In genomic region chr7:87876040-87876758, GRCh38 we compare ENCODE assay signal across 1 cellular context.
TF ChIP-seq lines count a peak whose summit lies in the region.

A gene with protein sequence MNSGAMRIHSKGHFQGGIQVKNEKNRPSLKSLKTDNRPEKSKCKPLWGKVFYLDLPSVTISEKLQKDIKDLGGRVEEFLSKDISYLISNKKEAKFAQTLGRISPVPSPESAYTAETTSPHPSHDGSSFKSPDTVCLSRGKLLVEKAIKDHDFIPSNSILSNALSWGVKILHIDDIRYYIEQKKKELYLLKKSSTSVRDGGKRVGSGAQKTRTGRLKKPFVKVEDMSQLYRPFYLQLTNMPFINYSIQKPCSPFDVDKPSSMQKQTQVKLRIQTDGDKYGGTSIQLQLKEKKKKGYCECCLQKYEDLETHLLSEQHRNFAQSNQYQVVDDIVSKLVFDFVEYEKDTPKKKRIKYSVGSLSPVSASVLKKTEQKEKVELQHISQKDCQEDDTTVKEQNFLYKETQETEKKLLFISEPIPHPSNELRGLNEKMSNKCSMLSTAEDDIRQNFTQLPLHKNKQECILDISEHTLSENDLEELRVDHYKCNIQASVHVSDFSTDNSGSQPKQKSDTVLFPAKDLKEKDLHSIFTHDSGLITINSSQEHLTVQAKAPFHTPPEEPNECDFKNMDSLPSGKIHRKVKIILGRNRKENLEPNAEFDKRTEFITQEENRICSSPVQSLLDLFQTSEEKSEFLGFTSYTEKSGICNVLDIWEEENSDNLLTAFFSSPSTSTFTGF (plus strand): TSS chr7:87876493. CDS start chr7:87876733, 240 bp downstream.
Gene SLC25A40, minus strand, starts transcription at chr7:87876360. Its CDS starts 17,633 bp downstream, at chr7:87858727.

TF ChIP-seq in HepG2, 621 proteins besides CTCF, POLR2A, EP300 and RAD21 (continued from another document and continues in another):
- TF ChIP-seq, protein P1, sequence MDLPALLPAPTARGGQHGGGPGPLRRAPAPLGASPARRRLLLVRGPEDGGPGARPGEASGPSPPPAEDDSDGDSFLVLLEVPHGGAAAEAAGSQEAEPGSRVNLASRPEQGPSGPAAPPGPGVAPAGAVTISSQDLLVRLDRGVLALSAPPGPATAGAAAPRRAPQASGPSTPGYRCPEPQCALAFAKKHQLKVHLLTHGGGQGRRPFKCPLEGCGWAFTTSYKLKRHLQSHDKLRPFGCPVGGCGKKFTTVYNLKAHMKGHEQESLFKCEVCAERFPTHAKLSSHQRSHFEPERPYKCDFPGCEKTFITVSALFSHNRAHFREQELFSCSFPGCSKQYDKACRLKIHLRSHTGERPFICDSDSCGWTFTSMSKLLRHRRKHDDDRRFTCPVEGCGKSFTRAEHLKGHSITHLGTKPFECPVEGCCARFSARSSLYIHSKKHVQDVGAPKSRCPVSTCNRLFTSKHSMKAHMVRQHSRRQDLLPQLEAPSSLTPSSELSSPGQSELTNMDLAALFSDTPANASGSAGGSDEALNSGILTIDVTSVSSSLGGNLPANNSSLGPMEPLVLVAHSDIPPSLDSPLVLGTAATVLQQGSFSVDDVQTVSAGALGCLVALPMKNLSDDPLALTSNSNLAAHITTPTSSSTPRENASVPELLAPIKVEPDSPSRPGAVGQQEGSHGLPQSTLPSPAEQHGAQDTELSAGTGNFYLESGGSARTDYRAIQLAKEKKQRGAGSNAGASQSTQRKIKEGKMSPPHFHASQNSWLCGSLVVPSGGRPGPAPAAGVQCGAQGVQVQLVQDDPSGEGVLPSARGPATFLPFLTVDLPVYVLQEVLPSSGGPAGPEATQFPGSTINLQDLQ (CRISPR knock-in tag; IDR thresholded peaks at IDR 0.05) = peak; percentile 71; the same call in 1 of the 2 replicates
- TF ChIP-seq CEBPG (CRISPR knock-in tag; IDR thresholded peaks at IDR 0.05) (no peak), KDM3A (CRISPR knock-in tag; IDR thresholded peaks at IDR 0.05; ENCODE audit: low read depth) (peak; percentile 48; the same call in 1 of the 2 replicates), ZNF138 (CRISPR knock-in tag; IDR thresholded peaks at IDR 0.05; ENCODE audit: low read depth) (peak; percentile 83; the same call in 1 of the 2 replicates), PBX3 (CRISPR knock-in tag; IDR thresholded peaks at IDR 0.05; ENCODE audit: borderline replicate concordance) (peak; percentile 76; the same call in 1 of the 2 replicates), ZBTB21 (CRISPR knock-in tag; IDR thresholded peaks at IDR 0.05) (no peak), ZNF792 (CRISPR knock-in tag; IDR thresholded peaks at IDR 0.05) (no peak), ZNF121 (CRISPR knock-in tag; IDR thresholded peaks at IDR 0.05) (peak; percentile 2), ZNF546 (CRISPR knock-in tag; conservative IDR thresholded peaks at IDR 0.05) (no peak), ZNF619 (CRISPR knock-in tag; IDR thresholded peaks at IDR 0.05) (no peak), PHF20 (CRISPR knock-in tag; IDR thresholded peaks at IDR 0.05) (peak; percentile 56; the same call in 1 of the 2 replicates), PAWR (CRISPR knock-in tag; IDR thresholded peaks at IDR 0.05; ENCODE audit: borderline replicate concordance) (no peak), HMG20A (CRISPR knock-in tag; IDR thresholded peaks at IDR 0.05; ENCODE audit: borderline replicate concordance) (no peak), HOXD1 (CRISPR knock-in tag; IDR thresholded peaks at IDR 0.05) (peak; percentile 74; the same call in 1 of the 2 replicates), CEBPB (IDR thresholded peaks at IDR 0.05; ENCODE audit: borderline replicate concordance, low read depth, low read length) (no peak), ZNF414 (CRISPR knock-in tag; IDR thresholded peaks at IDR 0.05) (no peak), USF2 (IDR thresholded peaks at IDR 0.05; ENCODE audit: low read depth, low read length) (no peak), USF2 (CRISPR knock-in tag; IDR thresholded peaks at IDR 0.05; ENCODE audit: borderline replicate concordance) (peak; percentile 32; the same call in 1 of the 2 replicates), KDM5B (CRISPR knock-in tag; IDR thresholded peaks at IDR 0.05; ENCODE audit: borderline replicate concordance) (peak; percentile 81), ARID3A (IDR thresholded peaks at IDR 0.05; ENCODE audit: low read depth, low read length) (no peak), FOXP1 (IDR thresholded peaks at IDR 0.05) (no peak), FOXP1 (CRISPR knock-in tag; IDR thresholded peaks at IDR 0.05) (no peak), ZNF260 (CRISPR knock-in tag; IDR thresholded peaks at IDR 0.05; ENCODE audit: borderline replicate concordance, low read depth) (no peak), CREB1 (IDR thresholded peaks at IDR 0.05) (peak; percentile 85; the same call in 1 of the 2 replicates), CREB1 (CRISPR knock-in tag; IDR thresholded peaks at IDR 0.05) (no peak), ZNF670 (CRISPR knock-in tag; IDR thresholded peaks at IDR 0.05; ENCODE audit: borderline replicate concordance) (peak; percentile 70; the same call in 1 of the 2 replicates), FIP1L1 (IDR thresholded peaks at IDR 0.05; ENCODE audit: borderline replicate concordance, insufficient read depth, low read depth, low read length) (no peak), ZNF317 (CRISPR knock-in tag; IDR thresholded peaks at IDR 0.05) (peak; percentile 78), SUZ12 (IDR thresholded peaks at IDR 0.05; ENCODE audit: low read depth, low read length) (no peak), SRY (CRISPR knock-in tag; IDR thresholded peaks at IDR 0.05) (peak; percentile 55), ZNF468 (CRISPR knock-in tag; IDR thresholded peaks at IDR 0.05) (peak; percentile 70; the same call in 1 of the 2 replicates), BHLHE40 (IDR thresholded peaks at IDR 0.05; ENCODE audit: low read length) (peak; percentile 85)
- TF ChIP-seq, protein P2, sequence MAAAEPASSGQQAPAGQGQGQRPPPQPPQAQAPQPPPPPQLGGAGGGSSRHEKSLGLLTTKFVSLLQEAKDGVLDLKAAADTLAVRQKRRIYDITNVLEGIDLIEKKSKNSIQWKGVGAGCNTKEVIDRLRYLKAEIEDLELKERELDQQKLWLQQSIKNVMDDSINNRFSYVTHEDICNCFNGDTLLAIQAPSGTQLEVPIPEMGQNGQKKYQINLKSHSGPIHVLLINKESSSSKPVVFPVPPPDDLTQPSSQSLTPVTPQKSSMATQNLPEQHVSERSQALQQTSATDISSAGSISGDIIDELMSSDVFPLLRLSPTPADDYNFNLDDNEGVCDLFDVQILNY (CRISPR knock-in tag; conservative IDR thresholded peaks at IDR 0.05) = peak; percentile 61; the same call in 1 of the 2 replicates
- TF ChIP-seq, protein P3, sequence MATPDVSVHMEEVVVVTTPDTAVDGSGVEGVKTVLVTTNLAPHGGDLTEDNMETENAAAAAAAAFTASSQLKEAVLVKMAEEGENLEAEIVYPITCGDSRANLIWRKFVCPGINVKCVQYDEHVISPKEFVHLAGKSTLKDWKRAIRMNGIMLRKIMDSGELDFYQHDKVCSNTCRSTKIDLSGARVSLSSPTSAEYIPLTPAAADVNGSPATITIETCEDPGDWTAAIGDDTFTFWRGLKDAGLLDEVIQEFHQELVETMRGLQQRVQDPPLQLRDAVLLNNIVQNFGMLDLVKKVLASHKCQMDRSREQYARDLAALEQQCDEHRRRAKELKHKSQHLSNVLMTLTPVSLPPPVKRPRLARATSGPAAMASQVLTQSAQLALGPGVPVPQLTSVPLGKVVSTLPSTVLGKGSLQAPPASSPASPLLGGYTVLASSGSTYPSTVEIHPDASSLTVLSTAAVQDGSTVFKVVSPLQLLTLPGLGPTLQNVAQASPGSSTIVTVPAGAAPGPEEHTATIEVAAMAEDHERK (CRISPR knock-in tag; IDR thresholded peaks at IDR 0.05; ENCODE audit: low read depth) = peak; percentile 92
- TF ChIP-seq, protein P4, sequence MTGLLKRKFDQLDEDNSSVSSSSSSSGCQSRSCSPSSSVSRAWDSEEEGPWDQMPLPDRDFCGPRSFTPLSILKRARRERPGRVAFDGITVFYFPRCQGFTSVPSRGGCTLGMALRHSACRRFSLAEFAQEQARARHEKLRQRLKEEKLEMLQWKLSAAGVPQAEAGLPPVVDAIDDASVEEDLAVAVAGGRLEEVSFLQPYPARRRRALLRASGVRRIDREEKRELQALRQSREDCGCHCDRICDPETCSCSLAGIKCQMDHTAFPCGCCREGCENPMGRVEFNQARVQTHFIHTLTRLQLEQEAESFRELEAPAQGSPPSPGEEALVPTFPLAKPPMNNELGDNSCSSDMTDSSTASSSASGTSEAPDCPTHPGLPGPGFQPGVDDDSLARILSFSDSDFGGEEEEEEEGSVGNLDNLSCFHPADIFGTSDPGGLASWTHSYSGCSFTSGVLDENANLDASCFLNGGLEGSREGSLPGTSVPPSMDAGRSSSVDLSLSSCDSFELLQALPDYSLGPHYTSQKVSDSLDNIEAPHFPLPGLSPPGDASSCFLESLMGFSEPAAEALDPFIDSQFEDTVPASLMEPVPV (CRISPR knock-in tag; IDR thresholded peaks at IDR 0.05) = peak; percentile 42; the same call in 1 of the 2 replicates
- TF ChIP-seq, protein P5, sequence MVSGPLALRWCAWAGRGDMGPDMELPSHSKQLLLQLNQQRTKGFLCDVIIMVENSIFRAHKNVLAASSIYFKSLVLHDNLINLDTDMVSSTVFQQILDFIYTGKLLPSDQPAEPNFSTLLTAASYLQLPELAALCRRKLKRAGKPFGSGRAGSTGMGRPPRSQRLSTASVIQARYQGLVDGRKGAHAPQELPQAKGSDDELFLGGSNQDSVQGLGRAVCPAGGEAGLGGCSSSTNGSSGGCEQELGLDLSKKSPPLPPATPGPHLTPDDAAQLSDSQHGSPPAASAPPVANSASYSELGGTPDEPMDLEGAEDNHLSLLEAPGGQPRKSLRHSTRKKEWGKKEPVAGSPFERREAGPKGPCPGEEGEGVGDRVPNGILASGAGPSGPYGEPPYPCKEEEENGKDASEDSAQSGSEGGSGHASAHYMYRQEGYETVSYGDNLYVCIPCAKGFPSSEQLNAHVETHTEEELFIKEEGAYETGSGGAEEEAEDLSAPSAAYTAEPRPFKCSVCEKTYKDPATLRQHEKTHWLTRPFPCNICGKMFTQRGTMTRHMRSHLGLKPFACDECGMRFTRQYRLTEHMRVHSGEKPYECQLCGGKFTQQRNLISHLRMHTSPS (CRISPR knock-in tag; IDR thresholded peaks at IDR 0.05; ENCODE audit: low read depth) = 0 out of 2 replicates have a peak, but pooled peaks have one; percentile 9
- TF ChIP-seq, protein P6, sequence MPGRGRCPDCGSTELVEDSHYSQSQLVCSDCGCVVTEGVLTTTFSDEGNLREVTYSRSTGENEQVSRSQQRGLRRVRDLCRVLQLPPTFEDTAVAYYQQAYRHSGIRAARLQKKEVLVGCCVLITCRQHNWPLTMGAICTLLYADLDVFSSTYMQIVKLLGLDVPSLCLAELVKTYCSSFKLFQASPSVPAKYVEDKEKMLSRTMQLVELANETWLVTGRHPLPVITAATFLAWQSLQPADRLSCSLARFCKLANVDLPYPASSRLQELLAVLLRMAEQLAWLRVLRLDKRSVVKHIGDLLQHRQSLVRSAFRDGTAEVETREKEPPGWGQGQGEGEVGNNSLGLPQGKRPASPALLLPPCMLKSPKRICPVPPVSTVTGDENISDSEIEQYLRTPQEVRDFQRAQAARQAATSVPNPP (CRISPR knock-in tag; IDR thresholded peaks at IDR 0.05) = peak; percentile 97
- TF ChIP-seq, protein P7, sequence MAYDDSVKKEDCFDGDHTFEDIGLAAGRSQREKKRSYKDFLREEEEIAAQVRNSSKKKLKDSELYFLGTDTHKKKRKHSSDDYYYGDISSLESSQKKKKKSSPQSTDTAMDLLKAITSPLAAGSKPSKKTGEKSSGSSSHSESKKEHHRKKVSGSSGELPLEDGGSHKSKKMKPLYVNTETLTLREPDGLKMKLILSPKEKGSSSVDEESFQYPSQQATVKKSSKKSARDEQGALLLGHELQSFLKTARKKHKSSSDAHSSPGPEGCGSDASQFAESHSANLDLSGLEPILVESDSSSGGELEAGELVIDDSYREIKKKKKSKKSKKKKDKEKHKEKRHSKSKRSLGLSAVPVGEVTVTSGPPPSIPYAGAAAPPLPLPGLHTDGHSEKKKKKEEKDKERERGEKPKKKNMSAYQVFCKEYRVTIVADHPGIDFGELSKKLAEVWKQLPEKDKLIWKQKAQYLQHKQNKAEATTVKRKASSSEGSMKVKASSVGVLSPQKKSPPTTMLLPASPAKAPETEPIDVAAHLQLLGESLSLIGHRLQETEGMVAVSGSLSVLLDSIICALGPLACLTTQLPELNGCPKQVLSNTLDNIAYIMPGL (CRISPR knock-in tag; IDR thresholded peaks at IDR 0.05; ENCODE audit: borderline replicate concordance in 1 of 2, low read depth in 1 of 2) = peak; percentile 69 to 85
